In the genomic region with DNA sequence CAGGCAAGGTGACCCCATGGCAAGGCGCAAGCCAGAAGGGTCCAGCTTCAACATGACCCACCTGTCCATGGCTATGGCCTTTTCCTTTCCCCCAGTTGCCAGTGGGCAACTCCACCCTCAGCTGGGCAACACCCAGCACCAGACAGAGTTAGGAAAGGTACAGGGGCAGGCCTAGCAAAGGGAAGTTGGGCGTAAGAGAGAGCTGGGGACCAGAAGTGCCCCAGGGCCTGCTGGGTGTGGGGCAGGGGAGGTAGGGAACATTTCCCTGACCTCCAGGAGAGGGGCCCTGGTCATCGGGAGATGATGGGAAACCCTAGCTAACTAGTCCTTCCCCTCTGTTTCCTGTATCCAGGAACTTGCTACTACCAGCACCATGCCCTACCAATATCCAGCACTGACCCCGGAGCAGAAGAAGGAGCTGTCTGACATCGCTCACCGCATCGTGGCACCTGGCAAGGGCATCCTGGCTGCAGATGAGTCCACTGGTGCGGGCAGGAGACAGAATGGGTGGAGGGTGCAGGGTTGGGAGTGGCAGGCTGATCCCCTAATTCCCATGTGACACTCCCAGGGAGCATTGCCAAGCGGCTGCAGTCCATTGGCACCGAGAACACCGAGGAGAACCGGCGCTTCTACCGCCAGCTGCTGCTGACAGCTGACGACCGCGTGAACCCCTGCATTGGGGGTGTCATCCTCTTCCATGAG, we compare ENCODE assay signal across 1 cellular context.
TF ChIP-seq lines count a peak whose summit lies in the region.

No MANE protein-coding gene starts in this region.

TF ChIP-seq in endothelial cell of umbilical vein, 7 proteins besides CTCF, POLR2A, EP300 and RAD21 (continued from another document):
- TF ChIP-seq MAX (IDR thresholded peaks at IDR 0.05; ENCODE audit: insufficient read depth, insufficient read length), result no peak
- TF ChIP-seq JUN (IDR thresholded peaks at IDR 0.05; ENCODE audit: borderline replicate concordance, insufficient read depth, insufficient read length, low read depth), result no peak
